Comparison of ENCODE assay signal across 1 cellular context in genomic region chr12:58933068-58933681, GRCh38.
TF ChIP-seq lines count a peak whose summit lies in the region.

No MANE protein-coding gene starts in this region.

TF ChIP-seq in GM23338, 12 proteins besides CTCF, POLR2A, EP300 and RAD21 (continued from another document):
- TF ChIP-seq ZNF462 (CRISPR knock-in tag; IDR thresholded peaks at IDR 0.05) (no peak), NANOG (IDR thresholded peaks at IDR 0.05; ENCODE audit: borderline replicate concordance) (no peak)
